27 cellular contexts compared by ENCODE assay signal in the genomic region with DNA sequence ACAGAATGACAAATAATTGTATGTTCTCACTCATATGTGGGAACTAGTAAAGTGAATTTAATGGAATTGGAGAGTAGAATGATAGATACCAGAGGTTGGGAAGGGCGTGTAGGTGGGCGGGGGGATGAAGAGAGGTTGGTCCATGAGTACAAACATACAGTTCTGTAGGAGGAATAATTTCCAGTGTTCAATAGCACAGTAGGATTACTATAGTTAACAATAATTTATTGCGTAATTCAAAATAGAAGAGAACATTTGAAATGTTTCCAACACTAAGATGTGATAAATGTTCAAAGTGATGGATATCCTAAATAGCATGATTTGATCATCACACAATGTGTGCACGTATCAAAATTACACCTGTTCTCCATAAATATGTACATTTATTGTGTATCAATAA.
"Had no signal": no experiment of that assay in that cellular context is flagged by ENCODE, and none has a peak within 500 bp of the region (broad histone marks: within the 10 kb centered on the region; RNA-seq: fewer than 3 reads in every experiment).

No MANE protein-coding gene starts in this region.

- H3K4me3 ChIP-seq: colonic mucosa, coronary artery, dorsolateral prefrontal cortex, esophagus muscularis mucosa, esophagus squamous epithelium, gastroesophageal sphincter, heart left ventricle, heart right ventricle, hepatocyte had no signal

- H3K27ac ChIP-seq: colonic mucosa, coronary artery, dorsolateral prefrontal cortex, epithelial cell of prostate, esophagus muscularis mucosa, esophagus squamous epithelium, foreskin keratinocyte, gastroesophageal sphincter, heart left ventricle, heart right ventricle, hepatocyte had no signal

- H3K27me3 ChIP-seq: colonic mucosa, esophagus muscularis mucosa, esophagus squamous epithelium, foreskin keratinocyte, gastroesophageal sphincter, heart right ventricle, hepatocyte had no signal

- FAIRE-seq: endometrium, endothelial cell of umbilical vein, frontal cortex had no signal

- H3K36me3 ChIP-seq: colonic mucosa, esophagus muscularis mucosa, esophagus squamous epithelium, gastroesophageal sphincter, heart left ventricle, heart right ventricle had no signal

- H3K4me1 ChIP-seq: colonic mucosa, esophagus muscularis mucosa, esophagus squamous epithelium, foreskin keratinocyte, gastroesophageal sphincter, heart left ventricle, heart right ventricle had no signal

- H3K79me2 ChIP-seq: hepatocyte had no signal

- ATAC-seq: effector memory CD8-positive, alpha-beta T cell; esophagus mucosa; foreskin keratinocyte; gastroesophageal sphincter; heart left ventricle; heart right ventricle had no signal

- H3K4me2 ChIP-seq: hepatocyte had no signal

- H2AFZ ChIP-seq: hepatocyte had no signal

- H3K9me3 ChIP-seq: colonic mucosa, esophagus squamous epithelium, gastroesophageal sphincter had no signal

- DNase-seq: colonic mucosa; cortex of kidney; dermis blood vessel endothelial cell; dorsolateral prefrontal cortex; effector CD4-positive, alpha-beta T cell; effector CD8-positive, alpha-beta T cell; effector memory CD4-positive, alpha-beta T cell; effector memory CD8-positive, alpha-beta T cell; endodermal cell; erythroblast; esophagus squamous epithelium; foreskin fibroblast; foreskin keratinocyte; foreskin melanocyte; glutamatergic neuron; head of caudate nucleus; heart left ventricle; heart right ventricle had no signal
